ENCODE assay signal across 8 cellular contexts in genomic region chr19:14118165-14119051, GRCh38. TPM values are rescaled to one million over a fixed set of nuclear protein-coding genes. Genes with fewer than 3 reads are reported as not detected.
DNase-seq lines count a peak whose midpoint lies in the region; ATAC-seq, FAIRE-seq and TF ChIP-seq lines count a peak whose summit lies in the region.

No MANE protein-coding gene starts in this region.

- WGBS in smooth muscle cell (ENCODE audit: low lambda C conversion rate) = 21% methylated on average over 50 of the region's 61 CpGs

- H3K4me2 ChIP-seq in smooth muscle cell = peak overlapping the region; percentile 95

- peak; percentile 24 for ATAC-seq in GM19351 (IDR thresholded peaks at IDR 0.05; ENCODE audit: unreplicated experiment)

- peak overlapping the region; percentile 77 for H2AFZ ChIP-seq in smooth muscle cell (ENCODE audit: low read depth)

- H3K27me3 Mint-ChIP-seq in chondrocyte (ENCODE audit: low read depth) = no peaks in the 10 kb centered on the region

- peak overlapping the region; percentile 76 for H3K9ac ChIP-seq in smooth muscle cell (ENCODE audit: low read depth)

- CTCF ChIA-PET in BJ (lab: Yijun Ruan, JAX) = interaction anchor here (1.0 to 1.3 kb wide), 5 partner anchors 11 to 45 kb away, joined by 3 to 4 read pairs (median 4); partner anchors contain the start of genes ASF1B and MISP3

- H3K36me3 Mint-ChIP-seq in chondrocyte (ENCODE audit: low read depth) = no peaks in the 10 kb centered on the region

- H3K4me3 ChIP-seq in BJ (ENCODE audit: low read depth, low read length) (peak overlapping the region; percentile 44), smooth muscle cell (peak overlapping the region; percentile 64)

- H3K4me3 Mint-ChIP-seq in chondrocyte (ENCODE audit: unreplicated experiment) = peak overlapping the region; percentile 78

- TF ChIP-seq CTCF in BJ (IDR thresholded peaks at IDR 0.05; ENCODE audit: insufficient read depth, low read depth, low read length) (no peak), chondrocyte (IDR thresholded peaks at IDR 0.05) (no peak), smooth muscle cell (IDR thresholded peaks at IDR 0.05; ENCODE audit: borderline replicate concordance, insufficient read depth, poor library complexity, severe bottlenecking) (no peak), D721Med (IDR thresholded peaks at IDR 0.05; ENCODE audit: insufficient read depth, missing control alignments) (no peak)

- peak; percentile 41 for DNase-seq in BJ (ENCODE audit: low read depth)
- peak; percentile 66 for DNase-seq in LHCN-M2 (ENCODE audit: low read depth)
- peak; percentile 39 for DNase-seq in T-helper 22 cell (ENCODE audit: low read depth)
- DNase-seq in chondrocyte (ENCODE audit: low spot score) = no peak
- peak; percentile 51 for DNase-seq in kidney glomerular epithelial cell (lab: John Stamatoyannopoulos, UW)
- no peak for DNase-seq in smooth muscle cell (lab: John Stamatoyannopoulos, UW; ENCODE audit: unreplicated experiment)
- no peak for DNase-seq in D721Med (ENCODE audit: insufficient read length, low spot score)

- H3K27ac ChIP-seq in smooth muscle cell (ENCODE audit: low read depth) = peak overlapping the region; percentile 73

- H3F3A ChIP-seq in smooth muscle cell (ENCODE audit: low read depth) = peaks cover 11% of the 10 kb centered on the region

- H3K36me3 ChIP-seq in BJ (ENCODE audit: control insufficient read depth, insufficient read depth, low read length) (no peaks in the 10 kb centered on the region), smooth muscle cell (ENCODE audit: low read depth) (no peaks in the 10 kb centered on the region)

- no peak for FAIRE-seq in D721Med (lab: Jason Lieb, UNC)

- H3K4me1 ChIP-seq in smooth muscle cell (ENCODE audit: low read depth) = peaks cover 16% of the 10 kb centered on the region

- H3K79me2 ChIP-seq in smooth muscle cell (ENCODE audit: low read depth) = peaks cover 38% of the 10 kb centered on the region

- peaks cover 33% of the 10 kb centered on the region for H3K4me1 Mint-ChIP-seq in chondrocyte (ENCODE audit: low read depth)

- H4K20me1 ChIP-seq in smooth muscle cell (ENCODE audit: low read depth) = peaks cover 34% of the 10 kb centered on the region

- POLR2A ChIA-PET in BJ (lab: Charles Lee) = no interaction called here

- H3K27me3 ChIP-seq in BJ (ENCODE audit: control insufficient read depth, insufficient read depth, low read length) = no peaks in the 10 kb centered on the region
- H3K27me3 ChIP-seq in smooth muscle cell (ENCODE audit: low read depth) = no peaks in the 10 kb centered on the region

- no peaks in the 10 kb centered on the region for H3K9me3 ChIP-seq in smooth muscle cell (replicated peaks; ENCODE audit: low read depth)

- no peaks in the 10 kb centered on the region for H3K9me3 Mint-ChIP-seq in chondrocyte (ENCODE audit: low read depth)

- H3K27ac Mint-ChIP-seq in chondrocyte (ENCODE audit: unreplicated experiment) = peak overlapping the region; percentile 96

RNA-seq across cellular contexts. Expression of gene PRKACA, which starts 0.8 kb away (rescaled TPM):
- polyA plus RNA-seq in BJ (2011; rRNA removed) (15.6 and 35.4 TPM in 2 replicates), smooth muscle cell (11.1 and 14.4 TPM in 2 replicates)
- polyA minus RNA-seq in BJ (2011; rRNA and poly(A)+ RNA removed) = 19.2 and 27.1 TPM in 2 replicates
- total RNA-seq in LHCN-M2 (2014; rRNA removed) (64.7 and 76.2 TPM in 2 replicates), chondrocyte (81.4 to 103 TPM (median 88.2 TPM) in 3 replicates), smooth muscle cell (20.7 and 30.3 TPM in 2 replicates)
- 102 TPM for polyA plus RNA-seq in LHCN-M2 (2012)

RNA-seq across cellular contexts. Expression of gene ASF1B, which starts 18.0 kb away (rescaled TPM):
- polyA plus RNA-seq in BJ (2011; rRNA removed) (8.2 and 11.1 TPM in 2 replicates), smooth muscle cell (7.1 and 11.3 TPM in 2 replicates)
- polyA minus RNA-seq in BJ (2011; rRNA and poly(A)+ RNA removed) = 8.4 and 10.0 TPM in 2 replicates
- total RNA-seq in LHCN-M2 (2014; rRNA removed) (107 and 111 TPM in 2 replicates), chondrocyte (2.8 to 11.3 TPM (median 3.6 TPM) in 3 replicates), smooth muscle cell (6.4 and 13.4 TPM in 2 replicates)
- polyA plus RNA-seq in LHCN-M2 (2012) = 31.3 TPM

RNA-seq across cellular contexts. Expression of gene SAMD1, which starts 27.9 kb away (rescaled TPM):
- polyA plus RNA-seq in BJ (2011; rRNA removed) (7.4 and 9.2 TPM in 2 replicates), smooth muscle cell (71.3 and 84.1 TPM in 2 replicates)
- polyA minus RNA-seq in BJ (2011; rRNA and poly(A)+ RNA removed) = 7.1 and 7.2 TPM in 2 replicates
- total RNA-seq in LHCN-M2 (2014; rRNA removed) (59.3 and 64.5 TPM in 2 replicates), chondrocyte (41.8 to 48.8 TPM (median 42.5 TPM) in 3 replicates), smooth muscle cell (35.0 and 46.7 TPM in 2 replicates)
- 27.4 TPM for polyA plus RNA-seq in LHCN-M2 (2012)

RNA-seq across cellular contexts. Expression of gene C19orf67, which starts 32.8 kb away (rescaled TPM):
- polyA plus RNA-seq in BJ (2011; rRNA removed) = not detected in 2 replicates
- polyA minus RNA-seq in BJ (2011; rRNA and poly(A)+ RNA removed) = not detected in 2 replicates
- not detected in 2 replicates for total RNA-seq in LHCN-M2 (2014; rRNA removed)
- 0.05 TPM for polyA plus RNA-seq in LHCN-M2 (2012)
- not detected in 3 replicates for total RNA-seq in chondrocyte
- total RNA-seq in smooth muscle cell = not detected in 2 replicates
- polyA plus RNA-seq in smooth muscle cell = 0.17 and 0.49 TPM in 2 replicates

RNA-seq across cellular contexts. Expression of gene MISP3, which starts 45.8 kb away (rescaled TPM):
- polyA plus RNA-seq in BJ (2011; rRNA removed) = 0.39 and 0.58 TPM in 2 replicates
- not detected in 2 replicates for polyA minus RNA-seq in BJ (2011; rRNA and poly(A)+ RNA removed)
- 0.19 and 0.34 TPM in 2 replicates for total RNA-seq in LHCN-M2 (2014; rRNA removed)
- polyA plus RNA-seq in LHCN-M2 (2012) = 1.0 TPM
- 1.00 to 3.7 TPM (median 2.0 TPM) in 3 replicates for total RNA-seq in chondrocyte
- total RNA-seq in smooth muscle cell = 2.4 TPM in 1 of 2 replicates, not detected in the other
- 0.61 and 2.0 TPM in 2 replicates for polyA plus RNA-seq in smooth muscle cell

Comparison
In these comparisons a context has a peak if more than half of its experiments do, and no peak if none do; other contexts are left out.
1. DNase-seq: peak in BJ (single experiment), LHCN-M2 (single experiment), T-helper 22 cell (single experiment) and kidney glomerular epithelial cell (single experiment); none in chondrocyte (single experiment), smooth muscle cell (single experiment) and D721Med (single experiment).